Comparison of ENCODE assay signal across 14 cellular contexts in genomic region chr7:133735222-133735621, GRCh38.
A peak's percentile ranks its signal among the peaks of the same experiment; 100 is the strongest.
DNase-seq lines count a peak whose midpoint lies in the region; ATAC-seq and TF ChIP-seq lines count a peak whose summit lies in the region.
"Had no signal": no experiment of that assay in that cellular context is flagged by ENCODE, and none has a peak within 500 bp of the region (broad histone marks: within the 10 kb centered on the region; RNA-seq: fewer than 3 reads in every experiment).

No MANE protein-coding gene starts in this region.

- H2BK15ac ChIP-seq in IMR-90 (ENCODE audit: low read depth, low read length), result no peak overlapping the region

- H2BK5ac ChIP-seq in IMR-90 (ENCODE audit: low read depth, low read length, poor library complexity, severe bottlenecking), result no peak overlapping the region

- H2BK20ac ChIP-seq in IMR-90 (ENCODE audit: low read depth, low read length), result no peak overlapping the region

- TF ChIP-seq CTCF in AG04450 (IDR thresholded peaks at IDR 0.05; ENCODE audit: low read depth, low read length), result no peak
- no peak for TF ChIP-seq CTCF in IMR-90 (conservative IDR thresholded peaks at IDR 0.05; ENCODE audit: low read depth, low read length)
- TF ChIP-seq CTCF in foreskin fibroblast (IDR thresholded peaks at IDR 0.05; ENCODE audit: low read depth, low read length), result no peak

- no peak for TF ChIP-seq RAD21 in IMR-90 (IDR thresholded peaks at IDR 0.05; ENCODE audit: low read length)

- H3K4ac ChIP-seq in IMR-90 (ENCODE audit: low read depth, low read length), result no peak overlapping the region

- H3K79me1 ChIP-seq in IMR-90 (ENCODE audit: low read depth in 1 of 2, low read length in 2 of 2), result no peaks in the 10 kb centered on the region

- POLR2A ChIA-PET in AG04450 (lab: Yijun Ruan, JAX) (interaction anchor here (0.7 kb wide), 1 partner anchor 56 kb away, joined by 6 read pairs; no protein-coding TSS in a partner anchor), IMR-90 (lab: Charles Lee; ENCODE audit: unreplicated experiment) (no interaction called here)

- TF ChIP-seq POLR2A in IMR-90 (IDR thresholded peaks at IDR 0.05; ENCODE audit: low read depth, low read length), result no peak

- H3K27ac ChIP-seq in AG04450 (ENCODE audit: low read depth, low read length) (no peak overlapping the region), IMR-90 (ENCODE audit: insufficient read depth, low read length) (no peak overlapping the region)
- H3K27ac ChIP-seq: 22Rv1, SJCRH30 had no signal

- no peaks in the 10 kb centered on the region for H3K4me1 ChIP-seq in IMR-90 (ENCODE audit: control insufficient read depth, insufficient read depth, low read length)
- H3K4me1 ChIP-seq: SJCRH30 had no signal

- H4K5ac ChIP-seq in IMR-90 (ENCODE audit: low read depth, low read length), result no peak overlapping the region

- H2AK5ac ChIP-seq in IMR-90 (ENCODE audit: low read depth, low read length), result no peak overlapping the region

- peak; percentile 88 for ATAC-seq in IMR-90 (ENCODE audit: low read depth)
- ATAC-seq in Right ventricle myocardium inferior, result no peak
- no peak for ATAC-seq in HG03095 (IDR thresholded peaks at IDR 0.05; ENCODE audit: unreplicated experiment)
- no peak for ATAC-seq in HG03354 (IDR thresholded peaks at IDR 0.05; ENCODE audit: poor library complexity, severe bottlenecking, unreplicated experiment)

- no peaks in the 10 kb centered on the region for H3K9me1 ChIP-seq in IMR-90 (ENCODE audit: insufficient read depth, low read length)

- no peak overlapping the region for H2BK120ac ChIP-seq in IMR-90 (ENCODE audit: low read depth, low read length)

- no peak overlapping the region for H4K8ac ChIP-seq in IMR-90 (ENCODE audit: low read depth in 2 of 2, low read length in 2 of 2)

- H2AK9ac ChIP-seq in IMR-90 (replicated peaks; ENCODE audit: low read depth, low read length, poor library complexity), result no peak overlapping the region

- in situ Hi-C loops in IMR-90 (cut with MboI; ENCODE audit: low sequenced_read_pairs), result no loop called here

- H3K4me3 ChIP-seq in AG04450 (ENCODE audit: low read depth, low read length), result no peak overlapping the region
- H3K4me3 ChIP-seq in IMR-90 (ENCODE audit: insufficient read depth, low read depth, low read length), result no peak overlapping the region
- H3K4me3 ChIP-seq in foreskin fibroblast (ENCODE audit: low read depth in 1 of 2, low read length in 2 of 2), result no peak overlapping the region
- H3K4me3 ChIP-seq: SJCRH30 had no signal

- H4K20me1 ChIP-seq in IMR-90 (ENCODE audit: insufficient read depth, low read length), result no peaks in the 10 kb centered on the region

- no peaks in the 10 kb centered on the region for H3K9me3 ChIP-seq in AG04450 (ENCODE audit: control insufficient read depth, insufficient read depth, low read length)
- H3K9me3 ChIP-seq in IMR-90 (ENCODE audit: control insufficient read depth, insufficient read depth, low read length), result no peaks in the 10 kb centered on the region
- H3K9me3 ChIP-seq: SJCRH30 had no signal

- no peak overlapping the region for H2AFZ ChIP-seq in IMR-90 (replicated peaks; ENCODE audit: low read length, poor library complexity)

- no peak overlapping the region for H3K23ac ChIP-seq in IMR-90 (ENCODE audit: low read depth, low read length)

- H3K14ac ChIP-seq in IMR-90 (replicated peaks; ENCODE audit: low read depth, low read length), result no peak overlapping the region

- H3K4me2 ChIP-seq in IMR-90 (ENCODE audit: low read depth, low read length), result no peak overlapping the region

- no peak overlapping the region for H3K56ac ChIP-seq in IMR-90 (ENCODE audit: extremely low read depth, insufficient read depth, low read length)

- DNase-seq in AG04450 (ENCODE audit: low read depth, low spot score) (peak; percentile 44), IMR-90 (peak; percentile 88), dermis blood vessel endothelial cell (peak; percentile 5), foreskin fibroblast (peak; percentile 7 to 8), Right ventricle myocardium inferior (ENCODE audit: missing footprints) (no peak), SIG-M5 treated with dmso at 0.1 percent for 504 hours (lab: John Stamatoyannopoulos, UW; ENCODE audit: unreplicated experiment) (no peak)
- DNase-seq: C1 segment of cervical spinal cord, DMS 273 treated with DMSO at 0.1 percent for 48 hours, NCI-H2107, NCI-H226, SJCRH30 had no signal

- intact Hi-C loops in IMR-90 (cut with micrococcal nuclease) (no loop called here), Right ventricle myocardium inferior (cut with DNase I) (no loop called here)

- CTCF ChIA-PET in AG04450 (lab: Charles Lee) (interaction anchor here (0.6 to 0.9 kb wide), 4 partner anchors 8 to 72 kb away, joined by 3 to 9 read pairs (median 4); no protein-coding TSS in a partner anchor), IMR-90 (lab: Yijun Ruan, JAX) (no interaction called here)

- dilution Hi-C loops in IMR-90 (cut with HindIII; ENCODE audit: low sequenced_read_pairs, unreplicated experiment), result no loop called here

- H4K91ac ChIP-seq in IMR-90 (ENCODE audit: insufficient read depth, low read depth, low read length), result no peak overlapping the region

- H3K27me3 ChIP-seq in AG04450 (ENCODE audit: control insufficient read depth, insufficient read depth, low read length), result no peaks in the 10 kb centered on the region
- H3K27me3 ChIP-seq in IMR-90 (ENCODE audit: control insufficient read depth, insufficient read depth, low read length), result no peaks in the 10 kb centered on the region
- H3K27me3 ChIP-seq: SJCRH30 had no signal

- no peak overlapping the region for H3K9ac ChIP-seq in IMR-90 (ENCODE audit: low read depth, low read length)

- H3K18ac ChIP-seq in IMR-90 (ENCODE audit: low read depth, low read length), result no peak overlapping the region

- no peaks in the 10 kb centered on the region for H3K36me3 ChIP-seq in IMR-90 (ENCODE audit: control insufficient read depth, insufficient read depth, low read length)
- H3K36me3 ChIP-seq: SJCRH30 had no signal

- no TSS peak for BruUV-seq in IMR-90 (replicated peaks; lab: Mats Ljungman, UMichigan)

- no CpG with 5 or more reads among the region's 1 CpG for WGBS in IMR-90 (ENCODE audit: extremely low coverage in 2 of 2, insufficient read length in 1 of 2), 2 experiments

TF ChIP-seq in IMR-90, 13 proteins besides CTCF, POLR2A, EP300 and RAD21:
- TF ChIP-seq CEBPB (IDR thresholded peaks at IDR 0.05; ENCODE audit: low read depth, low read length) (no peak), FOS (IDR thresholded peaks at IDR 0.05; ENCODE audit: low read depth, low read length) (peak; percentile 73), RFX5 (IDR thresholded peaks at IDR 0.05; ENCODE audit: low read depth, low read length) (no peak)

Comparison
In these comparisons a context has a peak if more than half of its experiments do, and no peak if none do; other contexts are left out.
1. DNase-seq: peak in AG04450 (single experiment), IMR-90 (single experiment), dermis blood vessel endothelial cell (single experiment) and foreskin fibroblast (2 of 2); none in Right ventricle myocardium inferior (single experiment) and SIG-M5 treated with dmso at 0.1 percent for 504 hours (single experiment).